Comparison of ENCODE assay signal across 8 cellular contexts in genomic region chr15:70362911-70363310, GRCh38.
A peak's percentile ranks its signal among the peaks of the same experiment; 100 is the strongest.
DNase-seq lines count a peak whose midpoint lies in the region; ATAC-seq and TF ChIP-seq lines count a peak whose summit lies in the region.

No MANE protein-coding gene starts in this region.

- TF ChIP-seq CTCF in GM12873 (IDR thresholded peaks at IDR 0.05; ENCODE audit: insufficient read depth, low read depth, low read length, missing control alignments) (peak; percentile 66), esophagus muscularis mucosa (IDR thresholded peaks at IDR 0.05) (peak; percentile 62 to 75 (median 67)), osteoblast (IDR thresholded peaks at IDR 0.05; ENCODE audit: extremely low read depth, low read depth, low read length) (peak; percentile 71)

- H3K27ac ChIP-seq in esophagus muscularis mucosa (replicated peaks in 1 of 4): no peak overlapping the region
- H3K27ac ChIP-seq in osteoblast (ENCODE audit: low read depth, low read length): no peak overlapping the region

- H3K4me1 ChIP-seq in esophagus muscularis mucosa: no peaks in the 10 kb centered on the region
- H3K4me1 ChIP-seq in osteoblast (ENCODE audit: insufficient read depth, low read length): no peaks in the 10 kb centered on the region

- H3K36me3 ChIP-seq in esophagus muscularis mucosa (no peaks in the 10 kb centered on the region), osteoblast (ENCODE audit: insufficient read depth, low read length) (no peaks in the 10 kb centered on the region)

- intact Hi-C loops in esophagus muscularis mucosa (cut with DNase I): loop anchor here (10.0 kb wide), 1 partner anchor 888 kb away; no protein-coding TSS in a partner anchor

- no peaks in the 10 kb centered on the region for H3K9me3 ChIP-seq in esophagus muscularis mucosa
- H3K9me3 ChIP-seq in osteoblast (ENCODE audit: low read depth, low read length): no peaks in the 10 kb centered on the region

- ATAC-seq in GM19397 (IDR thresholded peaks at IDR 0.05; ENCODE audit: unreplicated experiment): no peak
- ATAC-seq in HG03196 (IDR thresholded peaks at IDR 0.05; ENCODE audit: unreplicated experiment): no peak
- ATAC-seq in HG03378 (IDR thresholded peaks at IDR 0.05; ENCODE audit: unreplicated experiment): no peak

- TF ChIP-seq POLR2A in esophagus muscularis mucosa (IDR thresholded peaks at IDR 0.05; ENCODE audit: low read depth): no peak

- no peaks in the 10 kb centered on the region for H4K20me1 ChIP-seq in osteoblast (ENCODE audit: insufficient read depth, low read length)

- H3K27me3 ChIP-seq in esophagus muscularis mucosa (no peaks in the 10 kb centered on the region), osteoblast (ENCODE audit: insufficient read depth, low read length) (peaks cover 8% of the 10 kb centered on the region)

- no peak for TF ChIP-seq EP300 in esophagus muscularis mucosa (IDR thresholded peaks at IDR 0.05)

- 45% methylated on average over 3 of the region's 6 CpGs for WGBS in esophagus muscularis mucosa

- H3K4me2 ChIP-seq in osteoblast (ENCODE audit: insufficient read depth, low read length): no peak overlapping the region

- no peaks in the 10 kb centered on the region for H3K79me2 ChIP-seq in osteoblast (ENCODE audit: insufficient read depth, low read length)

- H2AFZ ChIP-seq in osteoblast (ENCODE audit: low read length): no peak overlapping the region

- DNase-seq in NCI-H82 (lab: John Stamatoyannopoulos, UW) (peak; percentile 83), esophagus muscularis mucosa (ENCODE audit: extremely low spot score) (no peak), osteoblast (ENCODE audit: insufficient read length, low spot score, missing footprints) (no peak), NCI-H2227 (lab: John Stamatoyannopoulos, UW; ENCODE audit: unreplicated experiment) (no peak)

- H3K4me3 ChIP-seq in esophagus muscularis mucosa: no peak overlapping the region
- no peak overlapping the region for H3K4me3 ChIP-seq in osteoblast (ENCODE audit: insufficient read depth, low read length)
